Comparison of ENCODE assay signal across 2 cellular contexts in the genomic region with DNA sequence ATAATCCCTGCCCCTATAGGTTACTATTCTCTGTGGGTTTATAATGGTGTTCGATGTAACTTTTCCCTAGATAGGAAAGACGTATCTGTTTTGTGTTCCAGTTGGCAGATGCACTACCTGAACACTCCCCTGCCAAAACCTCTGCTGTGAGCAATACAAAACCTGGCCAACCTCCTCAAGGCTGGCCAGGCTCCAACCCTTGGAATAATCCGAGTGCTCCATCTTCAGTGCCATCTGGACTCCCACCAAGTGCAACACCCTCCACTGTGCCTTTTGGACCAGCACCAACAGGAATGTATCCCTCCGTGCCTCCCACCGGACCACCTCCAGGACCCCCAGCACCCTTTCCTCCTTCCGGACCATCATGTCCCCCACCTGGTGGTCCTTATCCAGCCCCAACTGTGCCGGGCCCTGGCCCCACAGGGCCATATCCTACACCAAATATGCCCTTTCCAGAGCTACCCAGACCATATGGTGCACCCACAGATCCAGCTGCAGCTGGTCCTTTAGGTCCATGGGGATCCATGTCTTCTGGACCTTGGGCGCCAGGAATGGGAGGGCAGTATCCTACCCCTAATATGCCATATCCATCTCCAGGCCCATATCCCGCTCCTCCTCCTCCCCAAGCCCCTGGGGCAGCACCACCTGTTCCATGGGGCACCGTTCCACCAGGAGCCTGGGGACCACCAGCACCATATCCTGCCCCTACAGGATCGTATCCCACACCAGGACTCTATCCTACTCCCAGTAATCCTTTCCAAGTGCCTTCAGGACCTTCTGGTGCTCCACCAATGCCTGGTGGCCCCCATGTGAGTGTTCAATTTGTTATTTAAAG.
TF ChIP-seq lines count a peak whose summit lies in the region.

No MANE protein-coding gene starts in this region.

TF ChIP-seq in SK-N-SH treated with all-trans-retinoic acid at 6 μM for 48 hours, 23 proteins besides CTCF, POLR2A, EP300 and RAD21:
- TF ChIP-seq ISL1 (CRISPR knock-in tag; IDR thresholded peaks at IDR 0.05) (no peak), ZNF70 (CRISPR knock-in tag; IDR thresholded peaks at IDR 0.05) (no peak), GLIS3 (CRISPR knock-in tag; IDR thresholded peaks at IDR 0.05) (no peak), ZNF565 (CRISPR knock-in tag; conservative IDR thresholded peaks at IDR 0.05; ENCODE audit: low read depth) (no peak), PPARA (CRISPR knock-in tag; IDR thresholded peaks at IDR 0.05; ENCODE audit: borderline replicate concordance) (no peak), ZFP30 (CRISPR knock-in tag; IDR thresholded peaks at IDR 0.05) (no peak), SNAI2 (CRISPR knock-in tag; IDR thresholded peaks at IDR 0.05) (no peak), TCF4 (CRISPR knock-in tag; IDR thresholded peaks at IDR 0.05; ENCODE audit: borderline replicate concordance) (no peak), ZFP3 (CRISPR knock-in tag; IDR thresholded peaks at IDR 0.05) (no peak), ZNF8 (CRISPR knock-in tag; IDR thresholded peaks at IDR 0.05) (no peak), ARNTL (CRISPR knock-in tag; IDR thresholded peaks at IDR 0.05; ENCODE audit: borderline replicate concordance, low read depth) (no peak), ESRRG (CRISPR knock-in tag; IDR thresholded peaks at IDR 0.05) (no peak), BACH2 (CRISPR knock-in tag; IDR thresholded peaks at IDR 0.05; ENCODE audit: borderline replicate concordance) (no peak), CSDC2 (CRISPR knock-in tag; IDR thresholded peaks at IDR 0.05) (no peak), ZC3H10 (CRISPR knock-in tag; IDR thresholded peaks at IDR 0.05) (no peak), RARB (CRISPR knock-in tag; IDR thresholded peaks at IDR 0.05) (no peak)
- TF ChIP-seq, protein P1, sequence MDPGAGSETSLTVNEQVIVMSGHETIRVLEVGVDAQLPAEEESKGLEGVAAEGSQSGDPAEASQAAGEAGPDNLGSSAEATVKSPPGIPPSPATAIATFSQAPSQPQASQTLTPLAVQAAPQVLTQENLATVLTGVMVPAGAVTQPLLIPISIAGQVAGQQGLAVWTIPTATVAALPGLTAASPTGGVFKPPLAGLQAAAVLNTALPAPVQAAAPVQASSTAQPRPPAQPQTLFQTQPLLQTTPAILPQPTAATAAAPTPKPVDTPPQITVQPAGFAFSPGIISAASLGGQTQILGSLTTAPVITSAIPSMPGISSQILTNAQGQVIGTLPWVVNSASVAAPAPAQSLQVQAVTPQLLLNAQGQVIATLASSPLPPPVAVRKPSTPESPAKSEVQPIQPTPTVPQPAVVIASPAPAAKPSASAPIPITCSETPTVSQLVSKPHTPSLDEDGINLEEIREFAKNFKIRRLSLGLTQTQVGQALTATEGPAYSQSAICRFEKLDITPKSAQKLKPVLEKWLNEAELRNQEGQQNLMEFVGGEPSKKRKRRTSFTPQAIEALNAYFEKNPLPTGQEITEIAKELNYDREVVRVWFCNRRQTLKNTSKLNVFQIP (CRISPR knock-in tag; IDR thresholded peaks at IDR 0.05; ENCODE audit: borderline replicate concordance, low read depth) = no peak
- TF ChIP-seq, protein P2, sequence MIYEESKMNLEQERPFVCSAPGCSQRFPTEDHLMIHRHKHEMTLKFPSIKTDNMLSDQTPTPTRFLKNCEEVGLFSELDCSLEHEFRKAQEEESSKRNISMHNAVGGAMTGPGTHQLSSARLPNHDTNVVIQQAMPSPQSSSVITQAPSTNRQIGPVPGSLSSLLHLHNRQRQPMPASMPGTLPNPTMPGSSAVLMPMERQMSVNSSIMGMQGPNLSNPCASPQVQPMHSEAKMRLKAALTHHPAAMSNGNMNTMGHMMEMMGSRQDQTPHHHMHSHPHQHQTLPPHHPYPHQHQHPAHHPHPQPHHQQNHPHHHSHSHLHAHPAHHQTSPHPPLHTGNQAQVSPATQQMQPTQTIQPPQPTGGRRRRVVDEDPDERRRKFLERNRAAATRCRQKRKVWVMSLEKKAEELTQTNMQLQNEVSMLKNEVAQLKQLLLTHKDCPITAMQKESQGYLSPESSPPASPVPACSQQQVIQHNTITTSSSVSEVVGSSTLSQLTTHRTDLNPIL (CRISPR knock-in tag; IDR thresholded peaks at IDR 0.05; ENCODE audit: low read depth) = no peak
- TF ChIP-seq, protein P3, sequence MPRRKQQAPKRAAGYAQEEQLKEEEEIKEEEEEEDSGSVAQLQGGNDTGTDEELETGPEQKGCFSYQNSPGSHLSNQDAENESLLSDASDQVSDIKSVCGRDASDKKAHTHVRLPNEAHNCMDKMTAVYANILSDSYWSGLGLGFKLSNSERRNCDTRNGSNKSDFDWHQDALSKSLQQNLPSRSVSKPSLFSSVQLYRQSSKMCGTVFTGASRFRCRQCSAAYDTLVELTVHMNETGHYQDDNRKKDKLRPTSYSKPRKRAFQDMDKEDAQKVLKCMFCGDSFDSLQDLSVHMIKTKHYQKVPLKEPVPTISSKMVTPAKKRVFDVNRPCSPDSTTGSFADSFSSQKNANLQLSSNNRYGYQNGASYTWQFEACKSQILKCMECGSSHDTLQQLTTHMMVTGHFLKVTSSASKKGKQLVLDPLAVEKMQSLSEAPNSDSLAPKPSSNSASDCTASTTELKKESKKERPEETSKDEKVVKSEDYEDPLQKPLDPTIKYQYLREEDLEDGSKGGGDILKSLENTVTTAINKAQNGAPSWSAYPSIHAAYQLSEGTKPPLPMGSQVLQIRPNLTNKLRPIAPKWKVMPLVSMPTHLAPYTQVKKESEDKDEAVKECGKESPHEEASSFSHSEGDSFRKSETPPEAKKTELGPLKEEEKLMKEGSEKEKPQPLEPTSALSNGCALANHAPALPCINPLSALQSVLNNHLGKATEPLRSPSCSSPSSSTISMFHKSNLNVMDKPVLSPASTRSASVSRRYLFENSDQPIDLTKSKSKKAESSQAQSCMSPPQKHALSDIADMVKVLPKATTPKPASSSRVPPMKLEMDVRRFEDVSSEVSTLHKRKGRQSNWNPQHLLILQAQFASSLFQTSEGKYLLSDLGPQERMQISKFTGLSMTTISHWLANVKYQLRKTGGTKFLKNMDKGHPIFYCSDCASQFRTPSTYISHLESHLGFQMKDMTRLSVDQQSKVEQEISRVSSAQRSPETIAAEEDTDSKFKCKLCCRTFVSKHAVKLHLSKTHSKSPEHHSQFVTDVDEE (CRISPR knock-in tag; IDR thresholded peaks at IDR 0.05) = no peak
- TF ChIP-seq, protein P4, sequence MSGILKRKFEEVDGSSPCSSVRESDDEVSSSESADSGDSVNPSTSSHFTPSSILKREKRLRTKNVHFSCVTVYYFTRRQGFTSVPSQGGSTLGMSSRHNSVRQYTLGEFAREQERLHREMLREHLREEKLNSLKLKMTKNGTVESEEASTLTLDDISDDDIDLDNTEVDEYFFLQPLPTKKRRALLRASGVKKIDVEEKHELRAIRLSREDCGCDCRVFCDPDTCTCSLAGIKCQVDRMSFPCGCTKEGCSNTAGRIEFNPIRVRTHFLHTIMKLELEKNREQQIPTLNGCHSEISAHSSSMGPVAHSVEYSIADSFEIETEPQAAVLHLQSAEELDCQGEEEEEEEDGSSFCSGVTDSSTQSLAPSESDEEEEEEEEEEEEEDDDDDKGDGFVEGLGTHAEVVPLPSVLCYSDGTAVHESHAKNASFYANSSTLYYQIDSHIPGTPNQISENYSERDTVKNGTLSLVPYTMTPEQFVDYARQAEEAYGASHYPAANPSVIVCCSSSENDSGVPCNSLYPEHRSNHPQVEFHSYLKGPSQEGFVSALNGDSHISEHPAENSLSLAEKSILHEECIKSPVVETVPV (CRISPR knock-in tag; IDR thresholded peaks at IDR 0.05) = no peak

TF ChIP-seq in SK-N-SH, 30 proteins besides CTCF, POLR2A, EP300 and RAD21:
- TF ChIP-seq GATA2 (CRISPR knock-in tag; IDR thresholded peaks at IDR 0.05) (no peak), TEAD4 (IDR thresholded peaks at IDR 0.05; ENCODE audit: borderline replicate concordance, insufficient read depth) (no peak), TAF1 (IDR thresholded peaks at IDR 0.05; ENCODE audit: borderline replicate concordance, low read depth, low read length) (no peak)
- TF ChIP-seq, protein P5, sequence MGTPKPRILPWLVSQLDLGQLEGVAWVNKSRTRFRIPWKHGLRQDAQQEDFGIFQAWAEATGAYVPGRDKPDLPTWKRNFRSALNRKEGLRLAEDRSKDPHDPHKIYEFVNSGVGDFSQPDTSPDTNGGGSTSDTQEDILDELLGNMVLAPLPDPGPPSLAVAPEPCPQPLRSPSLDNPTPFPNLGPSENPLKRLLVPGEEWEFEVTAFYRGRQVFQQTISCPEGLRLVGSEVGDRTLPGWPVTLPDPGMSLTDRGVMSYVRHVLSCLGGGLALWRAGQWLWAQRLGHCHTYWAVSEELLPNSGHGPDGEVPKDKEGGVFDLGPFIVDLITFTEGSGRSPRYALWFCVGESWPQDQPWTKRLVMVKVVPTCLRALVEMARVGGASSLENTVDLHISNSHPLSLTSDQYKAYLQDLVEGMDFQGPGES (IDR thresholded peaks at IDR 0.05; ENCODE audit: low read depth, low read length) = no peak
